In genomic region chr18:78296152-78296551, GRCh38 we compare ENCODE assay signal across 2 cellular contexts.
A peak's percentile ranks its signal among the peaks of the same experiment; 100 is the strongest.
TF ChIP-seq lines count a peak whose summit lies in the region.

No MANE protein-coding gene starts in this region.

TF ChIP-seq in liver, 16 proteins besides CTCF, POLR2A, EP300 and RAD21:
- TF ChIP-seq REST (IDR thresholded peaks at IDR 0.05) (no peak), EGR1 (IDR thresholded peaks at IDR 0.05; ENCODE audit: low read depth in 2 of 2) (no peak), NR2F2 (IDR thresholded peaks at IDR 0.05) (peak; percentile 15)

TF ChIP-seq in HepG2, 621 proteins besides CTCF, POLR2A, EP300 and RAD21 (continued from another document):
- TF ChIP-seq PRDM15 (CRISPR knock-in tag; IDR thresholded peaks at IDR 0.05) (no peak), ATF6 (CRISPR knock-in tag; conservative IDR thresholded peaks at IDR 0.05) (no peak), CEBPZ (IDR thresholded peaks at IDR 0.05; ENCODE audit: low read length) (no peak), HNRNPK (IDR thresholded peaks at IDR 0.05; ENCODE audit: low read depth, low read length, poor library complexity, severe bottlenecking) (no peak)
